2 cellular contexts compared by ENCODE assay signal in genomic region chr9:109022909-109023308, GRCh38.
TF ChIP-seq lines count a peak whose summit lies in the region.

No MANE protein-coding gene starts in this region.

TF ChIP-seq in A549, 52 proteins besides CTCF, POLR2A, EP300 and RAD21:
- TF ChIP-seq POLR2AphosphoS2 (conservative IDR thresholded peaks at IDR 0.05; ENCODE audit: low read length) (no peak), NR3C1 (IDR thresholded peaks at IDR 0.05) (no peak), EHMT2 (IDR thresholded peaks at IDR 0.05; ENCODE audit: low read depth) (no peak), MYC (IDR thresholded peaks at IDR 0.05; ENCODE audit: borderline replicate concordance, low read length) (no peak), RNF2 (IDR thresholded peaks at IDR 0.05; ENCODE audit: borderline replicate concordance, low read depth) (no peak), NFE2L2 (conservative IDR thresholded peaks at IDR 0.05; ENCODE audit: low read length) (no peak), USF2 (IDR thresholded peaks at IDR 0.05) (no peak), EHF (CRISPR knock-in tag; IDR thresholded peaks at IDR 0.05) (no peak), ZC3H11A (IDR thresholded peaks at IDR 0.05) (no peak), PBX3 (IDR thresholded peaks at IDR 0.05) (no peak), NPAS2 (CRISPR knock-in tag; IDR thresholded peaks at IDR 0.05; ENCODE audit: borderline replicate concordance) (no peak), RCOR1 (IDR thresholded peaks at IDR 0.05; ENCODE audit: low read depth, low read length) (no peak), GATA3 (IDR thresholded peaks at IDR 0.05; ENCODE audit: borderline replicate concordance) (peak; percentile 73), FOSL2 (IDR thresholded peaks at IDR 0.05) (no peak), FOSL2 (CRISPR knock-in tag; IDR thresholded peaks at IDR 0.05) (peak; percentile 50; the same call in 1 of the 2 replicates), ATOH8 (CRISPR knock-in tag; IDR thresholded peaks at IDR 0.05; ENCODE audit: low read depth) (no peak), CEBPB (IDR thresholded peaks at IDR 0.05) (no peak; a peak in 1 of 4 replicates), KDM5A (IDR thresholded peaks at IDR 0.05) (no peak)

TF ChIP-seq in GM23338, 12 proteins besides CTCF, POLR2A, EP300 and RAD21:
- TF ChIP-seq NANOG (IDR thresholded peaks at IDR 0.05; ENCODE audit: borderline replicate concordance) (no peak), STAT1 (IDR thresholded peaks at IDR 0.05; ENCODE audit: unreplicated experiment) (no peak), ZNF114 (CRISPR knock-in tag; IDR thresholded peaks at IDR 0.05) (no peak), POLR2AphosphoS5 (IDR thresholded peaks at IDR 0.05; ENCODE audit: low read depth) (no peak), EZH2 (IDR thresholded peaks at IDR 0.05; ENCODE audit: low read depth, unreplicated experiment) (no peak), EZH2phosphoT487 (IDR thresholded peaks at IDR 0.05; ENCODE audit: unreplicated experiment) (no peak), ETS1 (IDR thresholded peaks at IDR 0.05) (no peak), JUNB (IDR thresholded peaks at IDR 0.05; ENCODE audit: unreplicated experiment) (no peak), CREB1 (CRISPR knock-in tag; IDR thresholded peaks at IDR 0.05; ENCODE audit: low read depth) (no peak), REST (IDR thresholded peaks at IDR 0.05; ENCODE audit: unreplicated experiment) (no peak), ZNF462 (CRISPR knock-in tag; IDR thresholded peaks at IDR 0.05) (no peak), ZNF331 (CRISPR knock-in tag; IDR thresholded peaks at IDR 0.05; ENCODE audit: low read depth) (no peak)
